ENCODE assay signal across 21 cellular contexts in the genomic region with DNA sequence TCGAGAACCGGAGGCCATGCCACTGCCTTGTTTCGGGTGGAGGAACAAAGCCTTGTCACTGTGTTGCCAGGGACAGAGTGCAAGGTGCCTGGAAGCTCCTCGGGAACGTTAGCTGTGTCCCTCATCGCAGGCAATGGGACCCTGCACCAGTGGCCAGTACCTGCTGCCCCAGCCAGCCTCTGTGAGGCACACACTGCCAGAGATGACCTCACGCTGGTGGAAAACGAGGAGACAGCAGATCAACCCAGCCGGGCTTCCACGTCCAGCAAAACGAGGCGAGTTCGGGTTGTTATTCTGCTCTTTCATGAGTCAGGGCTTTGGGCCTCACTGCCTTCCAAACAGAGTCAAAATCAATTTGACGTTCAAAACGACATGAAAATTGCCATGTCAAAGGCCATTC.
A peak's percentile ranks its signal among the peaks of the same experiment; 100 is the strongest.
DNase-seq lines count a peak whose midpoint lies in the region; ATAC-seq and TF ChIP-seq lines count a peak whose summit lies in the region.
"Had no signal": no experiment of that assay in that cellular context is flagged by ENCODE, and none has a peak within 500 bp of the region (broad histone marks: within the 10 kb centered on the region; RNA-seq: fewer than 3 reads in every experiment).

No MANE protein-coding gene starts in this region.

- TF ChIP-seq CTCF in foreskin fibroblast (IDR thresholded peaks at IDR 0.05; ENCODE audit: low read depth, low read length) (no peak), sigmoid colon (IDR thresholded peaks at IDR 0.05) (no peak), osteocyte (IDR thresholded peaks at IDR 0.05) (no peak)

- TF ChIP-seq EP300 in sigmoid colon (IDR thresholded peaks at IDR 0.05) = no peak

- no peaks in the 10 kb centered on the region for H3K27me3 Mint-ChIP-seq in osteocyte (ENCODE audit: unreplicated experiment)

- no peaks in the 10 kb centered on the region for H3K36me3 Mint-ChIP-seq in osteocyte (ENCODE audit: unreplicated experiment)
- H3K36me3 Mint-ChIP-seq: mesothelial cell of epicardium had no signal

- peaks cover 10% of the 10 kb centered on the region for H3F3A ChIP-seq in GM23248 (ENCODE audit: insufficient read depth)

- no peaks in the 10 kb centered on the region for H3K27me3 ChIP-seq in GM23248 (replicated peaks; ENCODE audit: insufficient read depth)
- no peaks in the 10 kb centered on the region for H3K27me3 ChIP-seq in sigmoid colon
- H3K27me3 ChIP-seq: body of pancreas had no signal

- no peak overlapping the region for H3K9ac ChIP-seq in GM23248

- no peaks in the 10 kb centered on the region for H4K20me1 ChIP-seq in GM23248 (ENCODE audit: insufficient read depth)

- no peak overlapping the region for H3K4me3 Mint-ChIP-seq in osteocyte (ENCODE audit: unreplicated experiment)
- H3K4me3 Mint-ChIP-seq: B cell, mesothelial cell of epicardium, nephron had no signal

- no peaks in the 10 kb centered on the region for H3K9me2 ChIP-seq in GM23248 (ENCODE audit: insufficient read depth)

- H3K9me3 Mint-ChIP-seq in osteocyte (ENCODE audit: unreplicated experiment) = peaks cover 35% of the 10 kb centered on the region

- no peak overlapping the region for H2AFZ ChIP-seq in GM23248

- H3K4me1 ChIP-seq in GM23248 (ENCODE audit: insufficient read depth) (peaks cover 36% of the 10 kb centered on the region), sigmoid colon (no peaks in the 10 kb centered on the region)
- H3K4me1 ChIP-seq: body of pancreas, Caco-2, HAP-1, prostate gland had no signal

- no peak overlapping the region for H3K4me2 ChIP-seq in GM23248 (ENCODE audit: unreplicated experiment)

- peaks cover 100% of the 10 kb centered on the region for H3K79me2 ChIP-seq in GM23248 (ENCODE audit: insufficient read depth)

- 34 to 37% methylated on average over 15 of the region's 15 CpGs for WGBS in GM23248 (ENCODE audit: low coverage in 1 of 2, low lambda C conversion rate in 2 of 2, missing lambda C conversion rate in 2 of 2), 2 experiments
- WGBS in sigmoid colon, 2 donors = 78 to 87% methylated on average over 15 of the region's 15 CpGs

- no peak overlapping the region for H3K27ac Mint-ChIP-seq in osteocyte (ENCODE audit: unreplicated experiment)
- H3K27ac Mint-ChIP-seq: B cell, mesothelial cell of epicardium had no signal

- in situ Hi-C loops in GM23248 (cut with MboI) = no loop called here

- no peaks in the 10 kb centered on the region for H3K9me3 ChIP-seq in GM23248 (ENCODE audit: low read depth)
- H3K9me3 ChIP-seq in sigmoid colon = peaks cover 0 to under 1% (median 0%) of the 10 kb centered on the region in 4 donors
- H3K9me3 ChIP-seq: body of pancreas, HAP-1, prostate gland had no signal

- H3K36me3 ChIP-seq in GM23248 (ENCODE audit: low read depth) = no peaks in the 10 kb centered on the region
- H3K36me3 ChIP-seq in sigmoid colon = no peaks in the 10 kb centered on the region
- H3K36me3 ChIP-seq: HAP-1, prostate gland had no signal

- intact Hi-C loops in sigmoid colon (cut with DNase I) = no loop called here

- no peaks in the 10 kb centered on the region for H3K4me1 Mint-ChIP-seq in osteocyte (ENCODE audit: unreplicated experiment)
- H3K4me1 Mint-ChIP-seq: B cell, mesothelial cell of epicardium had no signal

- ATAC-seq in HG03565 (IDR thresholded peaks at IDR 0.05; ENCODE audit: unreplicated experiment) (no peak), HG03521 (IDR thresholded peaks at IDR 0.05; ENCODE audit: unreplicated experiment) (no peak)
- ATAC-seq: activated naive CD4-positive, alpha-beta T cell treated with anti-CD3 and anti-CD28 coated beads, Interleukin-2, amount 50 U/mL, for 72 hours; body of pancreas had no signal

- DNase-seq in AG08395 (ENCODE audit: low spot score) (peak; percentile 43), GM23248 (peak; percentile 78), foreskin fibroblast (peak; percentile 20 to 52), sigmoid colon (peak; percentile 57), osteocyte (ENCODE audit: extremely low spot score, unreplicated experiment) (no peak)
- DNase-seq: activated T-cell treated with anti-CD3 and anti-CD28 coated beads for 4 hours; EL; foreskin melanocyte; NCI-H1436; NCI-H69; stimulated activated CD4-positive, alpha-beta T cell treated with anti-CD3 and anti-CD28 coated beads, Interleukin-12 subunit alpha, Interleukin-12 subunit beta, amount 100 ng/mL, for 4 hours had no signal

- peak overlapping the region; percentile 42 for H3K27ac ChIP-seq in GM23248
- H3K27ac ChIP-seq in sigmoid colon = no peak overlapping the region
- H3K27ac ChIP-seq: body of pancreas, prostate gland had no signal

- no peak for TF ChIP-seq POLR2A in sigmoid colon (IDR thresholded peaks at IDR 0.05)

- H3K4me3 ChIP-seq in GM23248 (no peak overlapping the region), foreskin fibroblast (ENCODE audit: low read depth in 1 of 2, low read length in 2 of 2) (no peak overlapping the region), sigmoid colon (no peak overlapping the region)
- H3K4me3 ChIP-seq: body of pancreas, HAP-1, prostate gland had no signal
